27 cellular contexts compared by ENCODE assay signal in genomic region chr2:145994910-145995309, GRCh38.
"Had no signal": no experiment of that assay in that cellular context is flagged by ENCODE, and none has a peak within 500 bp of the region (broad histone marks: within the 10 kb centered on the region; RNA-seq: fewer than 3 reads in every experiment).

No MANE protein-coding gene starts in this region.

- H3K36me3 ChIP-seq: neutrophil, pancreas, thoracic aorta, thyroid gland, tibial nerve, upper lobe of left lung, vagina had no signal

- H3K27me3 ChIP-seq: neutrophil, pancreas, thyroid gland, tibial nerve, upper lobe of left lung, vagina had no signal

- ATAC-seq: naive thymus-derived CD8-positive, alpha-beta T cell; natural killer cell treated with Interleukin-12 subunit alpha and Interleukin-12 subunit beta and Interleukin-15 and Interleukin-18, amount 100 ng/mL, for 72 hours; pancreas; psoas muscle; right cardiac atrium; sciatic nerve; stimulated activated memory B cell treated with anti-CD40 and anti-IgM and Interleukin-4, amounts not matched to agents 10 μg/mL and 1 μg/mL and 100 μg/mL, for 72 hours; stimulated activated naive CD8-positive, alpha-beta T cell treated with anti-CD3 and anti-CD28 coated beads, Interleukin-15, amount 100 ng/mL, for 72 hours; stimulated activated naive CD8-positive, alpha-beta T cell treated with anti-CD3 and anti-CD28 coated beads, Interleukin-15, Interleukin-2, amounts not matched to agents 100 U/mL and 50 U/mL, for 24 hours had no signal

- H3K27ac ChIP-seq: neutrophil, pancreas, psoas muscle, skin epidermis, thoracic aorta, thyroid gland, tibial nerve, upper lobe of left lung, vagina had no signal

- FAIRE-seq: pancreas, urothelium cell line had no signal

- H3K4me3 ChIP-seq: pancreas, psoas muscle, skin epidermis, thoracic aorta, thyroid gland, tibial nerve, upper lobe of left lung, vagina had no signal

- DNase-seq: naive B cell; naive thymus-derived CD8-positive, alpha-beta T cell; nephron progenitor cell; nucleus accumbens; pancreas; psoas muscle; right cardiac atrium; stimulated activated CD4-positive, alpha-beta T cell treated with anti-CD3 and anti-CD28 coated beads, Interleukin-15, amount 100 ng/mL, for 24 hours; stimulated activated CD4-positive, alpha-beta T cell treated with anti-CD3 and anti-CD28 coated beads, Interleukin-2, amount 100 ng/mL, for 24 hours; stimulated activated CD4-positive, alpha-beta T cell treated with anti-CD3 and anti-CD28 coated beads, Interleukin-2, amount 100 ng/mL, for 48 hours; stimulated activated CD4-positive, alpha-beta T cell treated with anti-CD3 and anti-CD28 coated beads, Interleukin-4, amount 100 ng/mL, for 4 hours; stimulated activated CD8-positive, alpha-beta memory T cell treated with anti-CD3 and anti-CD28 coated beads, Interleukin-4, amount 100 ng/mL, for 48 hours; stimulated activated naive CD4-positive, alpha-beta T cell; stimulated activated naive CD8-positive, alpha-beta T cell treated with anti-CD3 and anti-CD28 coated beads, Interleukin-15, amount 100 ng/mL, for 72 hours; stimulated activated naive CD8-positive, alpha-beta T cell treated with anti-CD3 and anti-CD28 coated beads, Interleukin-15, Interleukin-2, amounts not matched to agents 100 U/mL and 50 U/mL, for 24 hours; thyroid gland; trophoblast cell; upper lobe of left lung had no signal

- H3K9me3 ChIP-seq: pancreas, thoracic aorta, thyroid gland had no signal

- H3K4me1 ChIP-seq: pancreas, psoas muscle, thyroid gland, tibial nerve, upper lobe of left lung, vagina had no signal
